In the genomic region with DNA sequence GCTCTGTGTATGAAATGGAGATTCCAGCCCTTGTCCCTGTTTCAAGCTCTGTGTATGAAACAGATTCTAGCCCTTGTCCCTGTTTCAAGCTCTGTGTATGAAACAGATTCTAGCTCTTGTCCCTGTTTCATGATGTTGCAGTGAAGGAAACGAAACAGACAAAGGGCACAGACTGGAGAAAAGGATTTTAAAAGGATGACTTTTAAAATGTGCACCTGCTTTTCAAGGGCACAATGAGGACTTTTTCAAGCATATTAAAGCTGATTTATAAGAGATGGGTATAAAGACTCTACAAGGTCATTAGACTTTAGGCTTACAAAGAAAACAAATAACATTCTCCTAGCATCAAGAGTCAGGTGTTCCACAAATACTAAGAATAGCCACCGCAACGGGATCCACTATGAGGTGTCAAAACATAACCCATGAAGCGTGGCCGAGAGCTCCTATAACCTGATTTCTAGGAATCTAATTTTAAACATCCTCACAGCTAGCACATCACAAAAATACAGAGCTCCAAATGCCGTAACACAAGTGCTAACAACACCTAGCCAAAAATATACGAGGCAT, we compare ENCODE assay signal across 13 cellular contexts. TPM values are rescaled to one million over a fixed set of nuclear protein-coding genes. Genes with fewer than 3 reads are reported as not detected.
DNase-seq lines count a peak whose midpoint lies in the region; ATAC-seq lines count a peak whose summit lies in the region.
"Had no signal": no experiment of that assay in that cellular context is flagged by ENCODE, and none has a peak within 500 bp of the region (broad histone marks: within the 10 kb centered on the region; RNA-seq: fewer than 3 reads in every experiment).

No MANE protein-coding gene starts in this region.

- no peak overlapping the region for H3K4me2 ChIP-seq in mesenchymal stem cell (ENCODE audit: low read length, poor library complexity, severe bottlenecking)

- H2AK5ac ChIP-seq in mesenchymal stem cell (ENCODE audit: low read length, severe bottlenecking): no peak overlapping the region

- H3K27ac ChIP-seq in mesenchymal stem cell (ENCODE audit: low read length, poor library complexity, severe bottlenecking) (no peak overlapping the region), stomach smooth muscle (ENCODE audit: low read length) (peak overlapping the region; percentile 43)

- H3K4me3 ChIP-seq in mesenchymal stem cell (ENCODE audit: insufficient read depth in 1 of 2, low read depth in 1 of 2, low read length in 2 of 2) (peak overlapping the region in 1 of 2 experiments; percentile 16), stomach smooth muscle (ENCODE audit: low read length in 2 of 2) (peak overlapping the region; percentile 5 to 29)
- H3K4me3 ChIP-seq: suprapubic skin had no signal

- H3K36me3 ChIP-seq in mesenchymal stem cell (ENCODE audit: control insufficient read depth in 1 of 2, insufficient read depth in 2 of 2, low read depth in 1 of 2, low read length in 2 of 2): peaks cover 0 to 3% of the 10 kb centered on the region in 2 experiments
- no peaks in the 10 kb centered on the region for H3K36me3 ChIP-seq in stomach smooth muscle (ENCODE audit: control insufficient read depth in 2 of 2, insufficient read depth in 2 of 2, low read length in 2 of 2)
- H3K36me3 ChIP-seq: suprapubic skin had no signal

- ATAC-seq in HG03432 (IDR thresholded peaks at IDR 0.05; ENCODE audit: unreplicated experiment) (no peak), HG02610 (IDR thresholded peaks at IDR 0.05; ENCODE audit: unreplicated experiment) (no peak), GM18517 (IDR thresholded peaks at IDR 0.05; ENCODE audit: unreplicated experiment) (no peak)

- no peak overlapping the region for H2BK120ac ChIP-seq in mesenchymal stem cell (ENCODE audit: low read depth, low read length)

- H3K14ac ChIP-seq in mesenchymal stem cell (ENCODE audit: low read length in 2 of 2): no peak overlapping the region

- H2BK12ac ChIP-seq in mesenchymal stem cell (ENCODE audit: low read length in 2 of 2): peak overlapping the region in 1 of 2 experiments; percentile 25

- H3K9me3 ChIP-seq in mesenchymal stem cell (ENCODE audit: control insufficient read depth, low read length) (no peaks in the 10 kb centered on the region), stomach smooth muscle (ENCODE audit: control insufficient read depth in 2 of 2, low read length in 2 of 2) (no peaks in the 10 kb centered on the region)
- H3K9me3 ChIP-seq: suprapubic skin had no signal

- no peak overlapping the region for H2BK15ac ChIP-seq in mesenchymal stem cell (ENCODE audit: low read depth, poor library complexity, severe bottlenecking)

- H4K91ac ChIP-seq in mesenchymal stem cell (ENCODE audit: low read length): no peak overlapping the region

- no peak overlapping the region for H3K4ac ChIP-seq in mesenchymal stem cell (ENCODE audit: low read depth in 1 of 2, low read length in 2 of 2)

- H3K27me3 ChIP-seq in mesenchymal stem cell (ENCODE audit: control insufficient read depth in 1 of 2, insufficient read depth in 1 of 2, low read length in 2 of 2): no peaks in the 10 kb centered on the region
- no peaks in the 10 kb centered on the region for H3K27me3 ChIP-seq in stomach smooth muscle (ENCODE audit: control insufficient read depth in 1 of 2, insufficient read depth in 2 of 2, low read length in 2 of 2)
- H3K27me3 ChIP-seq: suprapubic skin had no signal

- no peak overlapping the region for H4K8ac ChIP-seq in mesenchymal stem cell (ENCODE audit: low read length)

- H2AFZ ChIP-seq in mesenchymal stem cell (ENCODE audit: low read depth, low read length): no peak overlapping the region

- H3K18ac ChIP-seq in mesenchymal stem cell (ENCODE audit: low read depth in 1 of 2, low read length in 2 of 2): no peak overlapping the region

- H2BK5ac ChIP-seq in mesenchymal stem cell (ENCODE audit: low read depth, low read length, poor library complexity, severe bottlenecking): no peak overlapping the region

- peaks cover 27% of the 10 kb centered on the region for H3K4me1 ChIP-seq in mesenchymal stem cell (ENCODE audit: control insufficient read depth, insufficient read depth, low read depth, low read length)
- peaks cover 55% of the 10 kb centered on the region for H3K4me1 ChIP-seq in stomach smooth muscle (ENCODE audit: control insufficient read depth, insufficient read depth, low read length)

- WGBS in mesenchymal stem cell: 89% methylated on average over 7 of the region's 7 CpGs

- DNase-seq in NCI-H128 (lab: John Stamatoyannopoulos, UW; ENCODE audit: unreplicated experiment) (peak; percentile 4), cerebellum (ENCODE audit: low spot score) (peak; percentile 36), mesenchymal stem cell (peak; percentile 40), NCI-H1694 treated with DMSO at 0.1 percent for 48 hours (lab: John Stamatoyannopoulos, UW) (no peak)
- DNase-seq: activated naive CD4-positive, alpha-beta T cell treated with anti-CD3 and anti-CD28 coated beads, Interleukin-2, amount 50 U/mL, for 16 hours; naive B cell; NCI-H748 treated with DMSO at 0.1 percent for 48 hours; stimulated activated CD4-positive, alpha-beta T cell treated with anti-CD3 and anti-CD28 coated beads, Interleukin-4, amount 100 ng/mL, for 1 hour had no signal

- peaks cover 25% of the 10 kb centered on the region for H3K79me1 ChIP-seq in mesenchymal stem cell (replicated peaks; ENCODE audit: low read length, poor library complexity, severe bottlenecking)

- H3K23ac ChIP-seq in mesenchymal stem cell (ENCODE audit: low read length in 2 of 2): no peak overlapping the region

- peak overlapping the region; percentile 70 for H3K9ac ChIP-seq in mesenchymal stem cell (ENCODE audit: low read length)
- peak overlapping the region in 1 of 2 donors; percentile 47 for H3K9ac ChIP-seq in stomach smooth muscle (ENCODE audit: low read length in 2 of 2)

RNA-seq across cellular contexts. Expression of a gene that starts 29.0 kb away (rescaled TPM):
- 32.5 TPM for total RNA-seq in cerebellum
- polyA plus RNA-seq in mesenchymal stem cell (2013, experiment 1 of 2): 11.6 TPM
- polyA plus RNA-seq in mesenchymal stem cell (2013, experiment 2 of 2): 11.2 TPM
